ENCODE assay signal across 1 cellular context in genomic region chr3:49687419-49687795, GRCh38. TPM values are rescaled to one million over a fixed set of nuclear protein-coding genes. Genes with fewer than 3 reads are reported as not detected.
"Had no signal": no experiment of that assay in that cellular context is flagged by ENCODE, and none has a peak within 500 bp of the region (broad histone marks: within the 10 kb centered on the region; RNA-seq: fewer than 3 reads in every experiment).

No MANE protein-coding gene starts in this region.

RNA-seq across cellular contexts. Expression of gene AMIGO3, which starts 32.1 kb away (rescaled TPM):
- total RNA-seq: sciatic nerve had no signal
